1 cellular context compared by ENCODE assay signal in the genomic region with DNA sequence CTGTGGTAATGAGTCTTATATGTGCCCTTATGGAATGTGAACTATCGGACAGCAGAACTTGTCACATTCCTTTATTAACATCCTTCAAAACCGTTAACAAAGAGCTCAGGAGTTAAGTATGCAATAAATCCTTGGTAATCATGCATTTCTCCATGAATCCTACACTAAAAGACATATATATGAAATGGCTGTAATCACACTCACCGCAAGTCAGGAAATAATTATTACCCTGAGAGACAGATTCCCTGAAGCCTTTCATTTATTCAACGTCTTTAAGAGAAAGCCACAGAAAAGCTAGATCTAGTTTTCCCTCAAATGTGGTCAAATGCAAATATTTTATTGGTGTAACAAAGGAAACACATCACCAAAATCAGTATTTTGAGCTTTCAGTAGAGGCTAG.
TF ChIP-seq lines count a peak whose summit lies in the region.

No MANE protein-coding gene starts in this region.

TF ChIP-seq in GM12878, 131 proteins besides CTCF, POLR2A, EP300 and RAD21:
- no peak for TF ChIP-seq SMAD5 (IDR thresholded peaks at IDR 0.05; ENCODE audit: low read depth)
- peak; percentile 27; the same call in 1 of the 2 replicates for TF ChIP-seq RUNX3 (IDR thresholded peaks at IDR 0.05; ENCODE audit: low read length)
